ENCODE assay signal across 16 cellular contexts in the genomic region with DNA sequence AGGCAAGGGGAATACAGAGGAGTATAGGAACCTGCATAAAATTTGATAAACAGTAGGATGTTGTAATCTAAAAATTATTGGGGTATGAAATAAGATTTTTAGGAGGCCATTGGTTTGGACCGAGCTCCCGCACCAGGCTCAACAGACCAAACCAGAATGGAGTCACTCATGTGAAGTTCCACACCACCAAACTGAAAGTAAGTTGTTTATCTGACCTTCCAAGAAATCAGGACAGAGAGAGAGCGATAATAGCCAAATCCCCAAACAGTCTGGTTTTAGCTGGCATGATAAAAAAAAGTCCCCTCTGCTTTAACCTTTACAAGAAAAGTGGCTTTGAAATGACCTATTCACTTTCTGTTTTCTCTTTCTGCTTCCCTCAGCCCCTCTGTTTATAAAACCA. TPM values are rescaled to one million over a fixed set of nuclear protein-coding genes. Genes with fewer than 3 reads are reported as not detected.
DNase-seq lines count a peak whose midpoint lies in the region; ATAC-seq, FAIRE-seq and TF ChIP-seq lines count a peak whose summit lies in the region.
"Had no signal": no experiment of that assay in that cellular context is flagged by ENCODE, and none has a peak within 500 bp of the region (broad histone marks: within the 10 kb centered on the region; RNA-seq: fewer than 3 reads in every experiment).

No MANE protein-coding gene starts in this region.

- H4K20me1 ChIP-seq in BLaER1 = no peaks in the 10 kb centered on the region

- H3K4me3 Mint-ChIP-seq in IgD-negative memory B cell (peak overlapping the region in 3 of 4 donors; percentile 73 to 85 (median 79)), memory B cell (peak overlapping the region; percentile 52)
- H3K4me3 Mint-ChIP-seq in CD8-positive, alpha-beta memory T cell = no peak overlapping the region
- H3K4me3 Mint-ChIP-seq in activated CD4-positive, alpha-beta memory T cell treated with anti-CD3 and anti-CD28 coated beads, Interleukin-2, amount 10 ng/mL, durations not matched to agents 7 days and 5 days = no peak overlapping the region

- H3K4me2 ChIP-seq in BLaER1 = peak overlapping the region; percentile 53
- H3K4me2 ChIP-seq: A549 had no signal

- CTCF ChIA-PET in CD8-positive, alpha-beta memory T cell (lab: Charles Lee) = no interaction called here
- CTCF ChIA-PET in activated CD4-positive, alpha-beta memory T cell treated with anti-CD3 and anti-CD28 coated beads, Interleukin-2, amount 10 ng/mL, durations not matched to agents 7 days and 5 days (lab: Charles Lee) = no interaction called here

- H3K4me3 ChIP-seq in BLaER1 = no peak overlapping the region
- no peak overlapping the region for H3K4me3 ChIP-seq in CD8-positive, alpha-beta memory T cell (ENCODE audit: low read length)
- H3K4me3 ChIP-seq: A549, Peyer's patch, SK-N-MC had no signal

- H3K4me1 Mint-ChIP-seq in IgD-negative memory B cell (peaks cover 53 to 55% (median 54%) of the 10 kb centered on the region in 3 donors), memory B cell (peaks cover 45% of the 10 kb centered on the region)
- H3K4me1 Mint-ChIP-seq in CD8-positive, alpha-beta memory T cell = peaks cover 0 to 2% (median 0%) of the 10 kb centered on the region in 3 donors
- peaks cover 18% of the 10 kb centered on the region for H3K4me1 Mint-ChIP-seq in activated CD4-positive, alpha-beta memory T cell treated with anti-CD3 and anti-CD28 coated beads, Interleukin-2, amount 10 ng/mL, durations not matched to agents 7 days and 5 days

- H3K36me3 Mint-ChIP-seq in IgD-negative memory B cell (no peaks in the 10 kb centered on the region), memory B cell (peaks cover 2% of the 10 kb centered on the region)
- H3K36me3 Mint-ChIP-seq in CD8-positive, alpha-beta memory T cell = no peaks in the 10 kb centered on the region
- H3K36me3 Mint-ChIP-seq in activated CD4-positive, alpha-beta memory T cell treated with anti-CD3 and anti-CD28 coated beads, Interleukin-2, amount 10 ng/mL, durations not matched to agents 7 days and 5 days (ENCODE audit: low read depth) = no peaks in the 10 kb centered on the region

- H3K9me3 ChIP-seq in BLaER1 = peaks cover 7% of the 10 kb centered on the region
- H3K9me3 ChIP-seq in CD8-positive, alpha-beta memory T cell (ENCODE audit: low read length) = no peaks in the 10 kb centered on the region
- H3K9me3 ChIP-seq: A549, Caco-2, Peyer's patch had no signal

- H3K27ac Mint-ChIP-seq in IgD-negative memory B cell (peak overlapping the region; percentile 77 to 98 (median 96)), memory B cell (peak overlapping the region; percentile 98)
- H3K27ac Mint-ChIP-seq in CD8-positive, alpha-beta memory T cell = no peak overlapping the region
- no peak overlapping the region for H3K27ac Mint-ChIP-seq in activated CD4-positive, alpha-beta memory T cell treated with anti-CD3 and anti-CD28 coated beads, Interleukin-2, amount 10 ng/mL, durations not matched to agents 7 days and 5 days

- H3K9me3 Mint-ChIP-seq in IgD-negative memory B cell = peaks cover 0 to 5% (median 3%) of the 10 kb centered on the region in 3 donors
- no peaks in the 10 kb centered on the region for H3K9me3 Mint-ChIP-seq in memory B cell
- no peaks in the 10 kb centered on the region for H3K9me3 Mint-ChIP-seq in CD8-positive, alpha-beta memory T cell
- H3K9me3 Mint-ChIP-seq in activated CD4-positive, alpha-beta memory T cell treated with anti-CD3 and anti-CD28 coated beads, Interleukin-2, amount 10 ng/mL, durations not matched to agents 7 days and 5 days = no peaks in the 10 kb centered on the region

- H3K27me3 Mint-ChIP-seq in IgD-negative memory B cell (no peaks in the 10 kb centered on the region), memory B cell (no peaks in the 10 kb centered on the region)
- no peaks in the 10 kb centered on the region for H3K27me3 Mint-ChIP-seq in CD8-positive, alpha-beta memory T cell
- H3K27me3 Mint-ChIP-seq in activated CD4-positive, alpha-beta memory T cell treated with anti-CD3 and anti-CD28 coated beads, Interleukin-2, amount 10 ng/mL, durations not matched to agents 7 days and 5 days = peaks cover under 1% of the 10 kb centered on the region

- peak overlapping the region; percentile 2; the same call in 1 of the 2 replicates for H3K9ac ChIP-seq in BLaER1

- H3K4me1 ChIP-seq in BLaER1 = peaks cover 77% of the 10 kb centered on the region
- H3K4me1 ChIP-seq in CD8-positive, alpha-beta memory T cell (ENCODE audit: insufficient read depth, low read length) = no peaks in the 10 kb centered on the region

- DNase-seq in GM18507 (ENCODE audit: extremely low spot score, insufficient read length, low read depth) (no peak), memory B cell (ENCODE audit: low spot score in 2 of 2) (no peak), GM13977 (ENCODE audit: low spot score) (no peak)
- no peak for DNase-seq in stimulated activated CD4-positive, alpha-beta T cell treated with anti-CD3 and anti-CD28 coated beads, Interleukin-4, amount 100 ng/mL, for 24 hours
- DNase-seq in CD8-positive, alpha-beta memory T cell = no peak
- DNase-seq in activated CD4-positive, alpha-beta memory T cell treated with anti-CD3 and anti-CD28 coated beads, Interleukin-2, amount 10 ng/mL, durations not matched to agents 7 days and 5 days = no peak
- DNase-seq: Caco-2, IMR-90, NCI-H187, NCI-H446, Peyer's patch, Right ventricle myocardium superior had no signal

- ATAC-seq in memory B cell (ENCODE audit: low read depth) = peak; percentile 10
- ATAC-seq: A549 had no signal

- TF ChIP-seq CTCF in GM13977 (IDR thresholded peaks at IDR 0.05; ENCODE audit: extremely low read depth, insufficient read depth, missing control alignments) = no peak

- POLR2A ChIA-PET in CD8-positive, alpha-beta memory T cell (lab: Charles Lee) = no interaction called here
- POLR2A ChIA-PET in activated CD4-positive, alpha-beta memory T cell treated with anti-CD3 and anti-CD28 coated beads, Interleukin-2, amount 10 ng/mL, durations not matched to agents 7 days and 5 days (lab: Charles Lee) = interaction anchor here (0.7 kb wide), 1 partner anchor 73 kb away, joined by 3 read pairs; no protein-coding TSS in a partner anchor

- H3K27ac ChIP-seq in BLaER1 = peak overlapping the region; percentile 55; the same call in 1 of the 2 replicates
- H3K27ac ChIP-seq in CD8-positive, alpha-beta memory T cell (ENCODE audit: low read depth, low read length) = no peak overlapping the region
- H3K27ac ChIP-seq: A549, SK-N-MC had no signal

- peak; percentile 63 for FAIRE-seq in GM18507 (lab: Jason Lieb, UNC)
- FAIRE-seq: A549 had no signal

- in situ Hi-C loops in GM13977 (cut with MboI; ENCODE audit: low pct_unique_long_range_greater_than_20kb, low sequenced_read_pairs, unreplicated experiment) = no loop called here

- no peaks in the 10 kb centered on the region for H3K36me3 ChIP-seq in BLaER1
- no peaks in the 10 kb centered on the region for H3K36me3 ChIP-seq in CD8-positive, alpha-beta memory T cell (ENCODE audit: insufficient read depth, low read length)
- H3K36me3 ChIP-seq: Peyer's patch had no signal

- H3K27me3 ChIP-seq in BLaER1 = no peaks in the 10 kb centered on the region
- no peaks in the 10 kb centered on the region for H3K27me3 ChIP-seq in CD8-positive, alpha-beta memory T cell (ENCODE audit: insufficient read depth, low read length, poor library complexity, severe bottlenecking)
- H3K27me3 ChIP-seq: Peyer's patch had no signal

RNA-seq across cellular contexts. Expression of a gene that starts 45.7 kb away (rescaled TPM):
- 24.3 TPM for polyA plus RNA-seq in IgD-negative memory B cell
- total RNA-seq in CD8-positive, alpha-beta memory T cell = 10 to 100 TPM; 11.6 to 13.3 TPM
- polyA plus RNA-seq in CD8-positive, alpha-beta memory T cell = 10.7 TPM
- 10 to 100 TPM; 16.1 to 16.5 TPM for total RNA-seq in activated CD4-positive, alpha-beta memory T cell treated with anti-CD3 and anti-CD28 coated beads, Interleukin-2, amount 10 ng/mL, durations not matched to agents 7 days and 5 days

Comparison
In these comparisons a context has a peak if more than half of its experiments do, and no peak if none do; other contexts are left out.
1. H3K27ac Mint-ChIP-seq: peak in IgD-negative memory B cell (3 of 3) and memory B cell (single experiment); none in CD8-positive, alpha-beta memory T cell (0 of 8) and activated CD4-positive, alpha-beta memory T cell treated with anti-CD3 and anti-CD28 coated beads, Interleukin-2, amount 10 ng/mL, durations not matched to agents 7 days and 5 days (single experiment).
2. H3K4me3 Mint-ChIP-seq: peak in IgD-negative memory B cell (3 of 4) and memory B cell (single experiment); none in CD8-positive, alpha-beta memory T cell (0 of 7) and activated CD4-positive, alpha-beta memory T cell treated with anti-CD3 and anti-CD28 coated beads, Interleukin-2, amount 10 ng/mL, durations not matched to agents 7 days and 5 days (single experiment).